In the genomic region with DNA sequence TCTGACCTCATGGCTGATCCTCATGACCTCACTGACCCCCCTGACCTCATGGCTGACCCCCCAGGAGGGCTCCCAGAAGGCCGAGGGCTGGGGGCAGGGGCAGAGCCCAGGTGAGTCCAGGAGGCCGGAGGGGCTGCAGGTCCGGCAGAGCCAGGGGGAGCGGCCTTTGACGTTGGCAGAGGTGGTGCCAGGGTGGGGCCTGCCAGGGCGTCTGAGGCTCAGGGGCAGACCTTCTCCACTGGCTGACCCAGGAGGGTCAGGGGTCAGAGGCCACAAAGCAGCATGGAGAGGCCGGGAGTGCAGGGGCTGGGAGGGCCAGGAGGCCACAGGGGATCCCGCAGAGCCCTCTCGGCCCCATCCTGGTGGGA, we compare ENCODE assay signal across 28 cellular contexts. TPM values are rescaled to one million over a fixed set of nuclear protein-coding genes. Genes with fewer than 3 reads are reported as not detected.
DNase-seq lines count a peak whose midpoint lies in the region; ATAC-seq, FAIRE-seq and TF ChIP-seq lines count a peak whose summit lies in the region.
"Had no signal": no experiment of that assay in that cellular context is flagged by ENCODE, and none has a peak within 500 bp of the region (broad histone marks: within the 10 kb centered on the region; RNA-seq: fewer than 3 reads in every experiment).

No MANE protein-coding gene starts in this region.

- no TSS peak for BruUV-seq in HepG2 (replicated peaks; lab: Mats Ljungman, UMichigan)

- POLR2A ChIA-PET in HepG2 (lab: Yijun Ruan, JAX) = no interaction called here
- POLR2A ChIA-PET in activated CD4-positive, alpha-beta memory T cell treated with anti-CD3 and anti-CD28 coated beads, Interleukin-2, amount 10 ng/mL, durations not matched to agents 7 days and 5 days (lab: Charles Lee) = no interaction called here

- TF ChIP-seq CTCF in HepG2 (CRISPR knock-in tag; IDR thresholded peaks at IDR 0.05) (no peak), right lobe of liver (IDR thresholded peaks at IDR 0.05) (no peak), vagina (IDR thresholded peaks at IDR 0.05) (no peak), esophagus muscularis mucosa (IDR thresholded peaks at IDR 0.05) (no peak)

- H3K27me3 ChIP-seq in HepG2 (ENCODE audit: control insufficient read depth in 1 of 2, insufficient read depth in 2 of 2, low read length in 2 of 2) (no peaks in the 10 kb centered on the region), right lobe of liver (no peaks in the 10 kb centered on the region), vagina (no peaks in the 10 kb centered on the region), esophagus muscularis mucosa (peaks cover 0 to 66% (median 2%) of the 10 kb centered on the region in 4 donors)
- H3K27me3 ChIP-seq: thyroid gland had no signal

- intact Hi-C loops in HepG2 (cut with micrococcal nuclease; ENCODE audit: unreplicated experiment) = no loop called here
- intact Hi-C loops in right lobe of liver (cut with DNase I) = no loop called here
- intact Hi-C loops in vagina (cut with DNase I) = no loop called here
- intact Hi-C loops in esophagus muscularis mucosa (cut with DNase I) = no loop called here

- TF ChIP-seq RAD21 in HepG2 (CRISPR knock-in tag; IDR thresholded peaks at IDR 0.05) = no peak

- in situ Hi-C loops in HepG2 (cut with HindIII; ENCODE audit: extremely low pct_ligation_motif_present, low pct_unique_long_range_greater_than_20kb) = no loop called here

- H3K9ac ChIP-seq in HepG2 (ENCODE audit: insufficient read depth, low read depth, low read length) = no peak overlapping the region

- TF ChIP-seq POLR2A in HepG2 (IDR thresholded peaks at IDR 0.05; ENCODE audit: insufficient read depth in 1 of 2, low read depth in 2 of 2, low read length in 2 of 2) = no peak
- TF ChIP-seq POLR2A in right lobe of liver (IDR thresholded peaks at IDR 0.05) = no peak
- no peak for TF ChIP-seq POLR2A in vagina (IDR thresholded peaks at IDR 0.05)
- TF ChIP-seq POLR2A in esophagus muscularis mucosa (IDR thresholded peaks at IDR 0.05; ENCODE audit: low read depth) = no peak

- H4K20me1 ChIP-seq in HepG2 (ENCODE audit: insufficient read depth, low read length) = no peaks in the 10 kb centered on the region

- no peak overlapping the region for H3K4me2 ChIP-seq in HepG2 (ENCODE audit: low read depth, low read length)

- no peaks in the 10 kb centered on the region for H3K79me2 ChIP-seq in HepG2 (ENCODE audit: insufficient read depth, low read length)

- H3K36me3 Mint-ChIP-seq in activated CD4-positive, alpha-beta memory T cell treated with anti-CD3 and anti-CD28 coated beads, Interleukin-2, amount 10 ng/mL, durations not matched to agents 7 days and 5 days (ENCODE audit: low read depth) = no peaks in the 10 kb centered on the region
- no peaks in the 10 kb centered on the region for H3K36me3 Mint-ChIP-seq in memory B cell
- H3K36me3 Mint-ChIP-seq: CD4-positive, CD25-positive, alpha-beta regulatory T cell; stimulated activated effector memory CD8-positive, alpha-beta T cell treated with anti-CD3 and anti-CD28 coated beads, Interleukin-12 subunit alpha, Interleukin-12 subunit beta, amount 100 ng/mL, for 72 hours had no signal

- H2AFZ ChIP-seq in HepG2 (ENCODE audit: low read length) = no peak overlapping the region

- H3K9me3 ChIP-seq in HepG2 (ENCODE audit: low read length) (no peaks in the 10 kb centered on the region), right lobe of liver (no peaks in the 10 kb centered on the region), vagina (no peaks in the 10 kb centered on the region), esophagus muscularis mucosa (no peaks in the 10 kb centered on the region)
- H3K9me3 ChIP-seq: mucosa of descending colon, thyroid gland had no signal

- FAIRE-seq in HepG2 (lab: Jason Lieb, UNC) = no peak
- FAIRE-seq: GM12892, HTR-8/SVneo, keratinocyte had no signal

- H3K4me1 Mint-ChIP-seq in activated CD4-positive, alpha-beta memory T cell treated with anti-CD3 and anti-CD28 coated beads, Interleukin-2, amount 10 ng/mL, durations not matched to agents 7 days and 5 days = peaks cover 26% of the 10 kb centered on the region
- peaks cover 26% of the 10 kb centered on the region for H3K4me1 Mint-ChIP-seq in memory B cell
- H3K4me1 Mint-ChIP-seq: central memory CD8-positive, alpha-beta T cell had no signal

- peaks cover 10% of the 10 kb centered on the region; the same call in 1 of the 2 replicates for H3K4me1 ChIP-seq in HepG2 (ENCODE audit: insufficient read depth, low read length)
- no peaks in the 10 kb centered on the region for H3K4me1 ChIP-seq in right lobe of liver
- peaks cover 24% of the 10 kb centered on the region for H3K4me1 ChIP-seq in vagina
- no peaks in the 10 kb centered on the region for H3K4me1 ChIP-seq in esophagus muscularis mucosa
- H3K4me1 ChIP-seq: thyroid gland had no signal

- DNase-seq in HepG2 (ENCODE audit: low spot score) (no peak), right lobe of liver (no peak), memory B cell (ENCODE audit: low spot score in 2 of 2) (no peak), vagina (ENCODE audit: extremely low spot score in 2 of 2) (no peak), esophagus muscularis mucosa (ENCODE audit: extremely low spot score) (no peak), SKM-1 treated with dmso at 0.1 percent for 144 hours (lab: John Stamatoyannopoulos, UW; ENCODE audit: unreplicated experiment) (no peak)
- DNase-seq in activated CD4-positive, alpha-beta memory T cell treated with anti-CD3 and anti-CD28 coated beads, Interleukin-2, amount 10 ng/mL, durations not matched to agents 7 days and 5 days = no peak
- DNase-seq: activated CD8-positive, alpha-beta memory T cell treated with anti-CD3 and anti-CD28 coated beads for 24 hours; activated T-cell treated with anti-CD3 and anti-CD28 coated beads, Interleukin-2, amount 50 U/mL, for 48 hours; CD4-positive, CD25-positive, alpha-beta regulatory T cell; H7; NCI-H1694 treated with DMSO at 0.1 percent for 48 hours; NCI-H2171 treated with DMSO at 0.1 percent for 48 hours; NCI-H526 treated with DMSO at 0.1 percent for 48 hours; thyroid gland; WERI-Rb-1 had no signal

- H3K36me3 ChIP-seq in HepG2 (replicated peaks in 1 of 2; ENCODE audit: control insufficient read depth in 1 of 2, insufficient read depth in 2 of 2, low read length in 2 of 2) (no peaks in the 10 kb centered on the region), right lobe of liver (no peaks in the 10 kb centered on the region), vagina (no peaks in the 10 kb centered on the region), esophagus muscularis mucosa (no peaks in the 10 kb centered on the region)
- H3K36me3 ChIP-seq: thyroid gland, WERI-Rb-1 had no signal

- H3K27ac Mint-ChIP-seq in activated CD4-positive, alpha-beta memory T cell treated with anti-CD3 and anti-CD28 coated beads, Interleukin-2, amount 10 ng/mL, durations not matched to agents 7 days and 5 days = peak overlapping the region; percentile 40
- peak overlapping the region; percentile 98 for H3K27ac Mint-ChIP-seq in memory B cell
- H3K27ac Mint-ChIP-seq: stimulated activated effector memory CD8-positive, alpha-beta T cell treated with anti-CD3 and anti-CD28 coated beads, Interleukin-12 subunit alpha, Interleukin-12 subunit beta, amount 100 ng/mL, for 72 hours had no signal

- no peak overlapping the region for H3K27ac ChIP-seq in HepG2 (ENCODE audit: extremely low read length, insufficient read depth, low read length)
- no peak overlapping the region for H3K27ac ChIP-seq in right lobe of liver
- H3K27ac ChIP-seq in vagina = peak overlapping the region; percentile 76
- no peak overlapping the region for H3K27ac ChIP-seq in esophagus muscularis mucosa (replicated peaks in 1 of 4)
- H3K27ac ChIP-seq: thyroid gland, WERI-Rb-1 had no signal

- 80% methylated on average over 1 of the region's 9 CpGs for WGBS in HepG2 (ENCODE audit: low lambda C conversion rate)
- no CpG with 5 or more reads among the region's 9 CpGs for WGBS in right lobe of liver (ENCODE audit: insufficient coverage, low coverage, low lambda C conversion rate, missing lambda C conversion rate)
- 80% methylated on average over 2 of the region's 9 CpGs for WGBS in esophagus muscularis mucosa

- no peak; the same call in 2 of the 3 replicates for ATAC-seq in HepG2
- no peak for ATAC-seq in right lobe of liver
- no peak for ATAC-seq in memory B cell (ENCODE audit: low read depth)
- no peak for ATAC-seq in GM18502 (IDR thresholded peaks at IDR 0.05; ENCODE audit: poor library complexity, unreplicated experiment)
- ATAC-seq: stimulated activated effector memory CD8-positive, alpha-beta T cell treated with anti-CD3 and anti-CD28 coated beads, Interleukin-12 subunit alpha, Interleukin-12 subunit beta, amount 100 ng/mL, for 72 hours had no signal

- CTCF ChIA-PET in HepG2 (lab: Yijun Ruan, JAX; ENCODE audit: low intra/inter-chr PET ratio, low total read pairs) = no interaction called here
- CTCF ChIA-PET in activated CD4-positive, alpha-beta memory T cell treated with anti-CD3 and anti-CD28 coated beads, Interleukin-2, amount 10 ng/mL, durations not matched to agents 7 days and 5 days (lab: Charles Lee) = no interaction called here

- TF ChIP-seq EP300 in HepG2 (IDR thresholded peaks at IDR 0.05; ENCODE audit: low read depth in 2 of 2, low read length in 2 of 2) = no peak
- TF ChIP-seq EP300 in HepG2 (CRISPR knock-in tag; IDR thresholded peaks at IDR 0.05; ENCODE audit: borderline replicate concordance) = no peak
- no peak for TF ChIP-seq EP300 in esophagus muscularis mucosa (IDR thresholded peaks at IDR 0.05)

- no peak overlapping the region for H3K4me3 ChIP-seq in HepG2 (replicated peaks in 1 of 3; ENCODE audit: insufficient read depth in 1 of 3, low read depth in 2 of 3, low read length in 3 of 3)
- H3K4me3 ChIP-seq in right lobe of liver = no peak overlapping the region
- no peak overlapping the region for H3K4me3 ChIP-seq in vagina
- no peak overlapping the region for H3K4me3 ChIP-seq in esophagus muscularis mucosa
- H3K4me3 ChIP-seq: mucosa of descending colon, skin epidermis, thyroid gland had no signal

- no peaks in the 10 kb centered on the region for H3K27me3 Mint-ChIP-seq in activated CD4-positive, alpha-beta memory T cell treated with anti-CD3 and anti-CD28 coated beads, Interleukin-2, amount 10 ng/mL, durations not matched to agents 7 days and 5 days
- H3K27me3 Mint-ChIP-seq in memory B cell = no peaks in the 10 kb centered on the region
- H3K27me3 Mint-ChIP-seq: CD4-positive, CD25-positive, alpha-beta regulatory T cell had no signal

- no peak overlapping the region for H3K4me3 Mint-ChIP-seq in activated CD4-positive, alpha-beta memory T cell treated with anti-CD3 and anti-CD28 coated beads, Interleukin-2, amount 10 ng/mL, durations not matched to agents 7 days and 5 days
- H3K4me3 Mint-ChIP-seq in memory B cell = peak overlapping the region; percentile 59
- H3K4me3 Mint-ChIP-seq: CD4-positive, CD25-positive, alpha-beta regulatory T cell; central memory CD8-positive, alpha-beta T cell; stimulated activated effector memory CD8-positive, alpha-beta T cell treated with anti-CD3 and anti-CD28 coated beads, Interleukin-12 subunit alpha, Interleukin-12 subunit beta, amount 100 ng/mL, for 72 hours had no signal

- H3K9me3 Mint-ChIP-seq in activated CD4-positive, alpha-beta memory T cell treated with anti-CD3 and anti-CD28 coated beads, Interleukin-2, amount 10 ng/mL, durations not matched to agents 7 days and 5 days = no peaks in the 10 kb centered on the region
- no peaks in the 10 kb centered on the region for H3K9me3 Mint-ChIP-seq in memory B cell
- H3K9me3 Mint-ChIP-seq: CD4-positive, CD25-positive, alpha-beta regulatory T cell; central memory CD8-positive, alpha-beta T cell; stimulated activated effector memory CD8-positive, alpha-beta T cell treated with anti-CD3 and anti-CD28 coated beads, Interleukin-12 subunit alpha, Interleukin-12 subunit beta, amount 100 ng/mL, for 72 hours had no signal

RNA-seq across cellular contexts. Expression of gene TTLL10, which starts 28.1 kb away (rescaled TPM):
- total RNA-seq in HepG2 (2016; rRNA removed; fragmentation: Illumina TruSeq; extraction: Trizol) (not detected in 2 replicates), right lobe of liver (not detected), vagina (not detected), esophagus muscularis mucosa (under 1 TPM in 1 of 4 donors, not detected in 3; 0.17 TPM)
- total RNA-seq in HepG2 (2016; cell fraction: cytosol; rRNA removed; fragmentation: Illumina TruSeq; extraction: Trizol; ENCODE audit: low read depth) = not detected in 2 replicates
- not detected in 2 replicates for total RNA-seq in HepG2 (2016; cell fraction: insoluble cytoplasmic fraction; rRNA removed; fragmentation: Illumina TruSeq; extraction: Trizol)
- not detected in 2 replicates for total RNA-seq in HepG2 (2016; cell fraction: membrane; rRNA removed; fragmentation: Illumina TruSeq; extraction: Trizol)
- not detected in 2 replicates for total RNA-seq in HepG2 (2016; cell fraction: nucleus; rRNA removed; fragmentation: Illumina TruSeq; extraction: Trizol)
- not detected in 2 replicates for polyA plus RNA-seq in HepG2 (2011; rRNA removed)
- 0.06 and 0.08 TPM in 2 replicates for polyA plus RNA-seq in HepG2 (2011; cell fraction: cytosol; rRNA removed)
- polyA plus RNA-seq in HepG2 (2011; cell fraction: nucleus; rRNA removed) = 0.24 and 0.48 TPM in 2 replicates
- polyA plus RNA-seq in HepG2 (2012) = 0.07 TPM in 1 of 2 replicates, not detected in the other
- not detected in 2 replicates for polyA plus RNA-seq in HepG2 (2016; cell fraction: cytosol; fragmentation: Illumina TruSeq; extraction: Trizol; ENCODE audit: low read depth)
- not detected in 2 replicates for polyA plus RNA-seq in HepG2 (2016; cell fraction: insoluble cytoplasmic fraction; fragmentation: Illumina TruSeq; extraction: Trizol; ENCODE audit: low read depth)
- not detected in 2 replicates for polyA plus RNA-seq in HepG2 (2016; cell fraction: membrane; fragmentation: Illumina TruSeq; extraction: Trizol; ENCODE audit: low read depth)
- polyA plus RNA-seq in HepG2 (2016; cell fraction: nucleus; fragmentation: Illumina TruSeq; extraction: Trizol; ENCODE audit: insufficient read depth, low read depth) = not detected in 2 replicates
- 0.18 TPM in 1 of 2 replicates, not detected in the other for polyA minus RNA-seq in HepG2 (2011; rRNA and poly(A)+ RNA removed; ENCODE audit: low replicate concordance)
- polyA minus RNA-seq in HepG2 (2011; cell fraction: cytosol; rRNA and poly(A)+ RNA removed) = not detected in 2 replicates
- polyA minus RNA-seq in HepG2 (2011; cell fraction: nucleus; rRNA and poly(A)+ RNA removed) = not detected in 2 replicates
- total RNA-seq in activated CD4-positive, alpha-beta memory T cell treated with anti-CD3 and anti-CD28 coated beads, Interleukin-2, amount 10 ng/mL, durations not matched to agents 7 days and 5 days = not detected
- total RNA-seq: CD4-positive, CD25-positive, alpha-beta regulatory T cell; H7; LHCN-M2; lower leg skin; pulmonary artery endothelial cell; SK-MEL-5 had no signal
- polyA plus RNA-seq: CD4-positive, CD25-positive, alpha-beta regulatory T cell; keratinocyte had no signal

RNA-seq across cellular contexts. Expression of gene C1orf159, which starts 29.6 kb away (rescaled TPM):
- 3.8 and 6.7 TPM in 2 replicates for total RNA-seq in HepG2 (2016; rRNA removed; fragmentation: Illumina TruSeq; extraction: Trizol)
- 6.3 and 6.8 TPM in 2 replicates for total RNA-seq in HepG2 (2016; cell fraction: cytosol; rRNA removed; fragmentation: Illumina TruSeq; extraction: Trizol; ENCODE audit: low read depth)
- 3.6 and 6.6 TPM in 2 replicates for total RNA-seq in HepG2 (2016; cell fraction: insoluble cytoplasmic fraction; rRNA removed; fragmentation: Illumina TruSeq; extraction: Trizol)
- 7.4 and 7.9 TPM in 2 replicates for total RNA-seq in HepG2 (2016; cell fraction: membrane; rRNA removed; fragmentation: Illumina TruSeq; extraction: Trizol)
- total RNA-seq in HepG2 (2016; cell fraction: nucleus; rRNA removed; fragmentation: Illumina TruSeq; extraction: Trizol) = 6.3 and 7.7 TPM in 2 replicates
- 3.8 and 4.2 TPM in 2 replicates for polyA plus RNA-seq in HepG2 (2011; rRNA removed)
- polyA plus RNA-seq in HepG2 (2011; cell fraction: cytosol; rRNA removed) = 1.7 and 4.2 TPM in 2 replicates
- 22.9 and 35.9 TPM in 2 replicates for polyA plus RNA-seq in HepG2 (2011; cell fraction: nucleus; rRNA removed)
- polyA plus RNA-seq in HepG2 (2012) = 2.8 and 3.2 TPM in 2 replicates
- polyA plus RNA-seq in HepG2 (2016; cell fraction: cytosol; fragmentation: Illumina TruSeq; extraction: Trizol; ENCODE audit: low read depth) = 4.7 and 6.0 TPM in 2 replicates
- polyA plus RNA-seq in HepG2 (2016; cell fraction: insoluble cytoplasmic fraction; fragmentation: Illumina TruSeq; extraction: Trizol; ENCODE audit: low read depth) = 3.5 and 4.0 TPM in 2 replicates
- polyA plus RNA-seq in HepG2 (2016; cell fraction: membrane; fragmentation: Illumina TruSeq; extraction: Trizol; ENCODE audit: low read depth) = 7.0 and 8.1 TPM in 2 replicates
- polyA plus RNA-seq in HepG2 (2016; cell fraction: nucleus; fragmentation: Illumina TruSeq; extraction: Trizol; ENCODE audit: insufficient read depth, low read depth) = 19.9 and 20.1 TPM in 2 replicates
- 2.9 and 5.6 TPM in 2 replicates for polyA minus RNA-seq in HepG2 (2011; rRNA and poly(A)+ RNA removed; ENCODE audit: low replicate concordance)
- 2.1 and 2.2 TPM in 2 replicates for polyA minus RNA-seq in HepG2 (2011; cell fraction: cytosol; rRNA and poly(A)+ RNA removed)
- 3.7 and 4.5 TPM in 2 replicates for polyA minus RNA-seq in HepG2 (2011; cell fraction: nucleus; rRNA and poly(A)+ RNA removed)
- 1 to 10 TPM; 4.0 to 7.7 (median 6.4) TPM for total RNA-seq in right lobe of liver
- 10 to 100 TPM; 18.6 to 19.9 TPM for total RNA-seq in activated CD4-positive, alpha-beta memory T cell treated with anti-CD3 and anti-CD28 coated beads, Interleukin-2, amount 10 ng/mL, durations not matched to agents 7 days and 5 days
- 11.8 TPM for total RNA-seq in vagina
- 10 to 100 TPM in 1 of 4 donors, 1 to 10 TPM in 3; 4.2 to 11.9 (median 8.5) TPM for total RNA-seq in esophagus muscularis mucosa
